Comparison of ENCODE assay signal across 10 cellular contexts in the genomic region with DNA sequence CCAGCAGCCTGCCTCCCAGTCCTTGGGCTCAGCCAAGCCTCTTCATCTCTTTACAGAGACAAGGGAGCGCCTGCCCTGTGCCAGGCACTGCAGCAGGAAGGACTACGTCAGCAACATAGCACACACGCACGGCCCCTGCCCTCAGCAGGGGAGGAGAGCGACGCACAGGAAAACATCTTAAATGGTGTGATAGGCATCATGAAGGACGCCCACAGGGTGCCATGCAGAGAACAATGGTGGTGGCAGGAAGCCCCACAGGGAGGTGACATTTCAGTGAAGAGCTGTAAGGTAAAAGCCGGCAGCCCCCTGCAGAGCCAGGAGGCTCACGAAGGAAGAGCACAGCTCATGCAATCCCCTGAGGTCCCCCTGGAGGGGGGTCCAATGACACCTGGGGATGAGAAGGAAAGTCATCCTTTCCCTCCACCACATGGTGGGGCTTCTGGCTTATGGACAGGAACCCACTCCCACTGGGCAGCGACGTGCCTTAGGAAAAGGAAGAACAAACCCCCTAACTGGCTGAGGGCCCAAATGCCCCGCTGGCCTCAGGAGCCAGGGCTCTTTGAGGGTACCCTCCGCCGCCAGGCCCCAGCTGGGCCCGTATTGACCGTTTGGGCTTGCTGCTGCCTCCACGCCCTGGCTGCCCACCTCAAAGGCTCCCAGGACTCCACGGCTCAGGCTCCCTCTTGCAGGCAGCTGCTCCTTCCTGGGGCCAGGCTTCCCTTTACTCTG. TPM values are rescaled to one million over a fixed set of nuclear protein-coding genes. Genes with fewer than 3 reads are reported as not detected.
DNase-seq lines count a peak whose midpoint lies in the region; ATAC-seq and TF ChIP-seq lines count a peak whose summit lies in the region.
"Had no signal": no experiment of that assay in that cellular context is flagged by ENCODE, and none has a peak within 500 bp of the region (broad histone marks: within the 10 kb centered on the region; RNA-seq: fewer than 3 reads in every experiment).

No MANE protein-coding gene starts in this region.

- no peaks in the 10 kb centered on the region for H4K20me1 ChIP-seq in osteoblast (ENCODE audit: insufficient read depth, low read length)

- H3K27ac ChIP-seq in lower lobe of right lung (peak overlapping the region; percentile 25), osteoblast (ENCODE audit: low read depth, low read length) (no peak overlapping the region), colonic mucosa (no peak overlapping the region)
- H3K27ac ChIP-seq: C4-2B had no signal

- H3K4me1 ChIP-seq in lower lobe of right lung, result no peaks in the 10 kb centered on the region
- no peaks in the 10 kb centered on the region for H3K4me1 ChIP-seq in osteoblast (ENCODE audit: insufficient read depth, low read length)
- no peaks in the 10 kb centered on the region for H3K4me1 ChIP-seq in colonic mucosa

- no peak overlapping the region for H2AFZ ChIP-seq in osteoblast (ENCODE audit: low read length)

- H3K27me3 ChIP-seq in lower lobe of right lung (ENCODE audit: low read depth) (no peaks in the 10 kb centered on the region), osteoblast (ENCODE audit: insufficient read depth, low read length) (peaks cover 34% of the 10 kb centered on the region), colonic mucosa (no peaks in the 10 kb centered on the region)

- peak; percentile 8 for DNase-seq in Daoy (ENCODE audit: low read depth)
- DNase-seq in NCI-H1417 (lab: John Stamatoyannopoulos, UW), result peak in 2 of 3 experiments; percentile 93 to 96
- DNase-seq in dermis blood vessel endothelial cell, result peak; percentile 71
- DNase-seq in lower lobe of right lung, result no peak
- no peak for DNase-seq in NCI-H1694 (lab: John Stamatoyannopoulos, UW)
- DNase-seq in osteoblast (ENCODE audit: insufficient read length, low spot score, missing footprints), result no peak
- DNase-seq in colonic mucosa, result no peak

- H3K36me3 ChIP-seq in lower lobe of right lung, result no peaks in the 10 kb centered on the region
- H3K36me3 ChIP-seq in osteoblast (ENCODE audit: insufficient read depth, low read length), result no peaks in the 10 kb centered on the region
- no peaks in the 10 kb centered on the region for H3K36me3 ChIP-seq in colonic mucosa

- ATAC-seq in lower lobe of right lung (peak; percentile 44 to 68), HG02571 (IDR thresholded peaks at IDR 0.05; ENCODE audit: unreplicated experiment) (no peak)

- H3K9ac ChIP-seq in colonic mucosa (ENCODE audit: low read depth in 2 of 2, low read length in 2 of 2), result no peak overlapping the region

- TF ChIP-seq CTCF in lower lobe of right lung (IDR thresholded peaks at IDR 0.05) (no peak), osteoblast (IDR thresholded peaks at IDR 0.05; ENCODE audit: extremely low read depth, low read depth, low read length) (no peak), colonic mucosa (IDR thresholded peaks at IDR 0.05) (no peak)

- H3K4me3 ChIP-seq in lower lobe of right lung, result no peak overlapping the region
- no peak overlapping the region for H3K4me3 ChIP-seq in osteoblast (ENCODE audit: insufficient read depth, low read length)
- H3K4me3 ChIP-seq in colonic mucosa, result no peak overlapping the region

- H3K4me2 ChIP-seq in osteoblast (ENCODE audit: insufficient read depth, low read length), result no peak overlapping the region

- no peaks in the 10 kb centered on the region for H3K79me2 ChIP-seq in osteoblast (ENCODE audit: insufficient read depth, low read length)

- H3K9me3 ChIP-seq in lower lobe of right lung, result no peaks in the 10 kb centered on the region
- H3K9me3 ChIP-seq in osteoblast (ENCODE audit: low read depth, low read length), result no peaks in the 10 kb centered on the region
- no peaks in the 10 kb centered on the region for H3K9me3 ChIP-seq in colonic mucosa

- intact Hi-C loops in lower lobe of right lung (cut with DNase I) (no loop called here), colonic mucosa (cut with DNase I) (loop anchor here (5.0 kb wide), 1 partner anchor 139 kb away; no protein-coding TSS in a partner anchor)

RNA-seq across cellular contexts. Expression of a gene that starts 37.3 kb away (rescaled TPM):
- total RNA-seq in Daoy (2014; rRNA removed; shearing (Covaris generic)), result not detected in 2 replicates
- total RNA-seq in dermis blood vessel endothelial cell (not detected in 2 replicates), lower lobe of right lung (not detected), osteoblast (not detected in 2 replicates), colonic mucosa (not detected)
- total RNA-seq: myocyte had no signal

Comparison
In these comparisons a context has a peak if more than half of its experiments do, and no peak if none do; other contexts are left out.
1. DNase-seq: peak in Daoy (single experiment), NCI-H1417 (2 of 3) and dermis blood vessel endothelial cell (single experiment); none in lower lobe of right lung (single experiment), NCI-H1694 (single experiment), osteoblast (single experiment) and colonic mucosa (single experiment).